Comparison of ENCODE assay signal across 1 cellular context in the genomic region with DNA sequence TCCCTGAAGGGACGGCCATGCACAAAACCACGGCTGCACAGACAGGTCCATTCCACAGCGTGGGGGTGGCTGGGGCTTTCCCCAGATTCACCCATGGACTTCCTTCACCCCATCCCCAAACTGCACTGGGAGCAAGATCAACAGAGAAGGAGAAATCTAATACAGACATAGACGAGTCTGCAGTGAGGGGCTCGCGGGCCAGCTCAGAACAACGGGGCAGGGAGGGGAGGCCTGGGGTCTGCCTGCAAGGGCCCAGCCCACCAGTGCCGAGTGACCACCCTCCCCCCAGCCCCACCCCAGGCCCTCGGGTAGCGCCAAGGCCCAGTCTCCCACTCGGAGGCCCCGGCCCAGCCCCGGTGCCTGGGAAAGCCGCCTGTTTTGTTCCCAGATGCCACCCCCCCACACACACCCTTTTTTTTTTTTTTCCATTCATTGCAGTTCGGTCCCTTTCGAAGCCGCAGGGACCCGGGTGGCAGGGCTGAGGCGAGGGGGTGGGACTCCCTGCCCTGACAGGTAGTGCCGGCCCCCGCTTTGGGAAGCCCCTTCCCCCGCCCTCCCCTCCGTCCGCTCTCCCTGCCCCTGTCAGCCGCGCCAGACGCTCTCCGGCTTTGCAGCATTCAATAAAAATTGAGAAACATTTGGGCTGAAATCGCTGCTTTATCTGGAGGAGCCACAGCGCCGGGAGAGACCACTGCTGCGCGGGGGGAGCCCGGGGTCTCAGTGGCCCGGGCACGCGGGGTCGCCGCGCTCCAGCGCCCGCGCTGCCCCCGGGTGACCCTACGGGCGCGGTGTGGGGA.
A peak's percentile ranks its signal among the peaks of the same experiment; 100 is the strongest.
TF ChIP-seq lines count a peak whose summit lies in the region.

No MANE protein-coding gene starts in this region.

TF ChIP-seq in K562, 482 proteins besides CTCF, POLR2A, EP300 and RAD21 (continued from another document):
- TF ChIP-seq, protein P1, sequence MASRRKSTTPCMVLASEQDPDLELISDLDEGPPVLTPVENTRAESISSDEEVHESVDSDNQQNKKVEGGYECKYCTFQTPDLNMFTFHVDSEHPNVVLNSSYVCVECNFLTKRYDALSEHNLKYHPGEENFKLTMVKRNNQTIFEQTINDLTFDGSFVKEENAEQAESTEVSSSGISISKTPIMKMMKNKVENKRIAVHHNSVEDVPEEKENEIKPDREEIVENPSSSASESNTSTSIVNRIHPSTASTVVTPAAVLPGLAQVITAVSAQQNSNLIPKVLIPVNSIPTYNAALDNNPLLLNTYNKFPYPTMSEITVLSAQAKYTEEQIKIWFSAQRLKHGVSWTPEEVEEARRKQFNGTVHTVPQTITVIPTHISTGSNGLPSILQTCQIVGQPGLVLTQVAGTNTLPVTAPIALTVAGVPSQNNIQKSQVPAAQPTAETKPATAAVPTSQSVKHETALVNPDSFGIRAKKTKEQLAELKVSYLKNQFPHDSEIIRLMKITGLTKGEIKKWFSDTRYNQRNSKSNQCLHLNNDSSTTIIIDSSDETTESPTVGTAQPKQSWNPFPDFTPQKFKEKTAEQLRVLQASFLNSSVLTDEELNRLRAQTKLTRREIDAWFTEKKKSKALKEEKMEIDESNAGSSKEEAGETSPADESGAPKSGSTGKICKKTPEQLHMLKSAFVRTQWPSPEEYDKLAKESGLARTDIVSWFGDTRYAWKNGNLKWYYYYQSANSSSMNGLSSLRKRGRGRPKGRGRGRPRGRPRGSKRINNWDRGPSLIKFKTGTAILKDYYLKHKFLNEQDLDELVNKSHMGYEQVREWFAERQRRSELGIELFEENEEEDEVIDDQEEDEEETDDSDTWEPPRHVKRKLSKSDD (conservative IDR thresholded peaks at IDR 0.05; ENCODE audit: low read length), result no peak
- TF ChIP-seq HLTF (IDR thresholded peaks at IDR 0.05) (no peak), SAP30 (IDR thresholded peaks at IDR 0.05; ENCODE audit: borderline replicate concordance, insufficient read depth, low read depth, low read length, poor library complexity, severe bottlenecking) (no peak), ZNF780A (CRISPR knock-in tag; IDR thresholded peaks at IDR 0.05) (no peak), JUNB (CRISPR knock-in tag; conservative IDR thresholded peaks at IDR 0.05) (no peak), ZBTB17 (CRISPR knock-in tag; IDR thresholded peaks at IDR 0.05) (no peak), XRCC3 (IDR thresholded peaks at IDR 0.05) (no peak), NONO (IDR thresholded peaks at IDR 0.05; ENCODE audit: low read depth in 2 of 2, low read length in 1 of 2) (peak in 1 of 2 experiments; percentile 98; a peak in 2 of 4 replicates), FIP1L1 (IDR thresholded peaks at IDR 0.05; ENCODE audit: low read depth, low read length, poor library complexity, severe bottlenecking) (no peak), MECOM (CRISPR knock-in tag; IDR thresholded peaks at IDR 0.05) (no peak), ZNF77 (CRISPR knock-in tag; IDR thresholded peaks at IDR 0.05) (no peak), PRMT5 (CRISPR knock-in tag; IDR thresholded peaks at IDR 0.05) (no peak), HMGN3 (IDR thresholded peaks at IDR 0.05; ENCODE audit: borderline replicate concordance, extremely low read depth, insufficient read length, low read depth, low read length) (peak; percentile 34), ZKSCAN1 (IDR thresholded peaks at IDR 0.05; ENCODE audit: low read depth, low read length) (no peak), PHTF2 (CRISPR knock-in tag; IDR thresholded peaks at IDR 0.05) (no peak), SNRNP70 (optimal IDR thresholded peaks at IDR 0.05; ENCODE audit: low read depth, low read length) (no peak), SRSF3 (IDR thresholded peaks at IDR 0.05; ENCODE audit: insufficient read depth, low read length) (no peak)
- TF ChIP-seq, protein P2, sequence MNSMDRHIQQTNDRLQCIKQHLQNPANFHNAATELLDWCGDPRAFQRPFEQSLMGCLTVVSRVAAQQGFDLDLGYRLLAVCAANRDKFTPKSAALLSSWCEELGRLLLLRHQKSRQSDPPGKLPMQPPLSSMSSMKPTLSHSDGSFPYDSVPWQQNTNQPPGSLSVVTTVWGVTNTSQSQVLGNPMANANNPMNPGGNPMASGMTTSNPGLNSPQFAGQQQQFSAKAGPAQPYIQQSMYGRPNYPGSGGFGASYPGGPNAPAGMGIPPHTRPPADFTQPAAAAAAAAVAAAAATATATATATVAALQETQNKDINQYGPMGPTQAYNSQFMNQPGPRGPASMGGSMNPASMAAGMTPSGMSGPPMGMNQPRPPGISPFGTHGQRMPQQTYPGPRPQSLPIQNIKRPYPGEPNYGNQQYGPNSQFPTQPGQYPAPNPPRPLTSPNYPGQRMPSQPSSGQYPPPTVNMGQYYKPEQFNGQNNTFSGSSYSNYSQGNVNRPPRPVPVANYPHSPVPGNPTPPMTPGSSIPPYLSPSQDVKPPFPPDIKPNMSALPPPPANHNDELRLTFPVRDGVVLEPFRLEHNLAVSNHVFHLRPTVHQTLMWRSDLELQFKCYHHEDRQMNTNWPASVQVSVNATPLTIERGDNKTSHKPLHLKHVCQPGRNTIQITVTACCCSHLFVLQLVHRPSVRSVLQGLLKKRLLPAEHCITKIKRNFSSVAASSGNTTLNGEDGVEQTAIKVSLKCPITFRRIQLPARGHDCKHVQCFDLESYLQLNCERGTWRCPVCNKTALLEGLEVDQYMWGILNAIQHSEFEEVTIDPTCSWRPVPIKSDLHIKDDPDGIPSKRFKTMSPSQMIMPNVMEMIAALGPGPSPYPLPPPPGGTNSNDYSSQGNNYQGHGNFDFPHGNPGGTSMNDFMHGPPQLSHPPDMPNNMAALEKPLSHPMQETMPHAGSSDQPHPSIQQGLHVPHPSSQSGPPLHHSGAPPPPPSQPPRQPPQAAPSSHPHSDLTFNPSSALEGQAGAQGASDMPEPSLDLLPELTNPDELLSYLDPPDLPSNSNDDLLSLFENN (IDR thresholded peaks at IDR 0.05; ENCODE audit: low read depth in 2 of 2, low read length in 2 of 2), result no peak
- TF ChIP-seq, protein P3, sequence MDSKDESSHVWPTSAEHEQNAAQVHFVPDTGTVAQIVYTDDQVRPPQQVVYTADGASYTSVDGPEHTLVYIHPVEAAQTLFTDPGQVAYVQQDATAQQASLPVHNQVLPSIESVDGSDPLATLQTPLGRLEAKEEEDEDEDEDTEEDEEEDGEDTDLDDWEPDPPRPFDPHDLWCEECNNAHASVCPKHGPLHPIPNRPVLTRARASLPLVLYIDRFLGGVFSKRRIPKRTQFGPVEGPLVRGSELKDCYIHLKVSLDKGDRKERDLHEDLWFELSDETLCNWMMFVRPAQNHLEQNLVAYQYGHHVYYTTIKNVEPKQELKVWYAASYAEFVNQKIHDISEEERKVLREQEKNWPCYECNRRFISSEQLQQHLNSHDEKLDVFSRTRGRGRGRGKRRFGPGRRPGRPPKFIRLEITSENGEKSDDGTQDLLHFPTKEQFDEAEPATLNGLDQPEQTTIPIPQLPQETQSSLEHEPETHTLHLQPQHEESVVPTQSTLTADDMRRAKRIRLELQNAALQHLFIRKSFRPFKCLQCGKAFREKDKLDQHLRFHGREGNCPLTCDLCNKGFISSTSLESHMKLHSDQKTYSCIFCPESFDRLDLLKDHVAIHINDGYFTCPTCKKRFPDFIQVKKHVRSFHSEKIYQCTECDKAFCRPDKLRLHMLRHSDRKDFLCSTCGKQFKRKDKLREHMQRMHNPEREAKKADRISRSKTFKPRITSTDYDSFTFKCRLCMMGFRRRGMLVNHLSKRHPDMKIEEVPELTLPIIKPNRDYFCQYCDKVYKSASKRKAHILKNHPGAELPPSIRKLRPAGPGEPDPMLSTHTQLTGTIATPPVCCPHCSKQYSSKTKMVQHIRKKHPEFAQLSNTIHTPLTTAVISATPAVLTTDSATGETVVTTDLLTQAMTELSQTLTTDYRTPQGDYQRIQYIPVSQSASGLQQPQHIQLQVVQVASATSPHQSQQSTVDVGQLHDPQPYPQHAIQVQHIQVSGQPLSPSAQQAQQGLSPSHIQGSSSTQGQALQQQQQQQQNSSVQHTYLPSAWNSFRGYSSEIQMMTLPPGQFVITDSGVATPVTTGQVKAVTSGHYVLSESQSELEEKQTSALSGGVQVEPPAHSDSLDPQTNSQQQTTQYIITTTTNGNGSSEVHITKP (IDR thresholded peaks at IDR 0.05; ENCODE audit: partially characterized antibody), result peak; percentile 91
TF ChIP-seq in K562: peak in this region for 8.
